ENCODE assay signal across 22 cellular contexts in genomic region chr1:163974120-163974519, GRCh38.
"Had no signal": no experiment of that assay in that cellular context is flagged by ENCODE, and none has a peak within 500 bp of the region (broad histone marks: within the 10 kb centered on the region; RNA-seq: fewer than 3 reads in every experiment).

No MANE protein-coding gene starts in this region.

- H3K36me3 Mint-ChIP-seq: stimulated activated memory B cell treated with anti-CD40 and anti-IgM and Interleukin-4, amounts not matched to agents 10 μg/mL and 1 μg/mL and 100 μg/mL, for 72 hours had no signal

- H3K27ac ChIP-seq: epithelial cell of prostate, esophagus muscularis mucosa, heart left ventricle, neutrophil, psoas muscle, spleen, testis, tibial nerve, upper lobe of right lung, vagina had no signal

- H3K36me3 ChIP-seq: esophagus muscularis mucosa, heart left ventricle, neutrophil, spleen, tibial nerve, upper lobe of right lung, vagina had no signal

- H3K27me3 ChIP-seq: esophagus muscularis mucosa, heart left ventricle, neutrophil, spleen, testis, tibial nerve, upper lobe of right lung, vagina had no signal

- H3K9me3 ChIP-seq: esophagus muscularis mucosa, neutrophil, psoas muscle, testis, tibial nerve, upper lobe of right lung, vagina had no signal

- H3K4me1 Mint-ChIP-seq: naive thymus-derived CD4-positive, alpha-beta T cell; stimulated activated memory B cell treated with anti-CD40 and anti-IgM and Interleukin-4, amounts not matched to agents 10 μg/mL and 1 μg/mL and 100 μg/mL, for 72 hours; stimulated activated naive CD8-positive, alpha-beta T cell treated with anti-CD3 and anti-CD28 coated beads, Interleukin-15, amount 100 ng/mL, for 72 hours had no signal

- H3K9me3 Mint-ChIP-seq: nephron progenitor cell had no signal

- ATAC-seq: effector memory CD8-positive, alpha-beta T cell; heart left ventricle; naive thymus-derived CD4-positive, alpha-beta T cell; psoas muscle; sciatic nerve; stimulated activated memory B cell treated with anti-CD40 and anti-IgM and Interleukin-4, amounts not matched to agents 10 μg/mL and 1 μg/mL and 100 μg/mL, for 72 hours; stimulated activated naive CD8-positive, alpha-beta T cell treated with anti-CD3 and anti-CD28 coated beads, Interleukin-15, amount 100 ng/mL, for 72 hours; upper lobe of right lung had no signal

- H3K27ac Mint-ChIP-seq: effector memory CD8-positive, alpha-beta T cell; naive thymus-derived CD4-positive, alpha-beta T cell; nephron progenitor cell; stimulated activated memory B cell treated with anti-CD40 and anti-IgM and Interleukin-4, amounts not matched to agents 10 μg/mL and 1 μg/mL and 100 μg/mL, for 72 hours; stimulated activated naive CD8-positive, alpha-beta T cell treated with anti-CD3 and anti-CD28 coated beads, Interleukin-15, amount 100 ng/mL, for 72 hours had no signal

- H3K4me3 ChIP-seq: esophagus muscularis mucosa, heart left ventricle, psoas muscle, spleen, testis, tibial nerve, upper lobe of right lung, vagina had no signal

- H3K4me3 Mint-ChIP-seq: effector memory CD8-positive, alpha-beta T cell; naive thymus-derived CD4-positive, alpha-beta T cell; nephron progenitor cell; stimulated activated memory B cell treated with anti-CD40 and anti-IgM and Interleukin-4, amounts not matched to agents 10 μg/mL and 1 μg/mL and 100 μg/mL, for 72 hours; stimulated activated naive CD8-positive, alpha-beta T cell treated with anti-CD3 and anti-CD28 coated beads, Interleukin-15, amount 100 ng/mL, for 72 hours had no signal

- H3K27me3 Mint-ChIP-seq: effector memory CD8-positive, alpha-beta T cell; naive thymus-derived CD4-positive, alpha-beta T cell; stimulated activated memory B cell treated with anti-CD40 and anti-IgM and Interleukin-4, amounts not matched to agents 10 μg/mL and 1 μg/mL and 100 μg/mL, for 72 hours; stimulated activated naive CD8-positive, alpha-beta T cell treated with anti-CD3 and anti-CD28 coated beads, Interleukin-15, amount 100 ng/mL, for 72 hours had no signal

- H3K4me1 ChIP-seq: esophagus muscularis mucosa, heart left ventricle, psoas muscle, spleen, testis, tibial nerve, upper lobe of right lung, vagina had no signal

- DNase-seq: effector memory CD8-positive, alpha-beta T cell; heart left ventricle; hypothalamus; kidney glomerular epithelial cell; naive thymus-derived CD4-positive, alpha-beta T cell; nephron progenitor cell; psoas muscle; retina; spleen; stimulated activated CD4-positive, alpha-beta T cell treated with anti-CD3 and anti-CD28 coated beads, Interleukin-15, amount 100 ng/mL, for 24 hours; stimulated activated CD4-positive, alpha-beta T cell treated with anti-CD3 and anti-CD28 coated beads, Interleukin-1b, Interleukin-23, amount 100 ng/mL, for 48 hours; stimulated activated CD4-positive, alpha-beta T cell treated with anti-CD3 and anti-CD28 coated beads, Interleukin-4, amount 100 ng/mL, for 24 hours; stimulated activated naive CD8-positive, alpha-beta T cell treated with anti-CD3 and anti-CD28 coated beads, Interleukin-15, amount 100 ng/mL, for 72 hours; testis; upper lobe of right lung had no signal
